ENCODE assay signal across 12 cellular contexts in the genomic region with DNA sequence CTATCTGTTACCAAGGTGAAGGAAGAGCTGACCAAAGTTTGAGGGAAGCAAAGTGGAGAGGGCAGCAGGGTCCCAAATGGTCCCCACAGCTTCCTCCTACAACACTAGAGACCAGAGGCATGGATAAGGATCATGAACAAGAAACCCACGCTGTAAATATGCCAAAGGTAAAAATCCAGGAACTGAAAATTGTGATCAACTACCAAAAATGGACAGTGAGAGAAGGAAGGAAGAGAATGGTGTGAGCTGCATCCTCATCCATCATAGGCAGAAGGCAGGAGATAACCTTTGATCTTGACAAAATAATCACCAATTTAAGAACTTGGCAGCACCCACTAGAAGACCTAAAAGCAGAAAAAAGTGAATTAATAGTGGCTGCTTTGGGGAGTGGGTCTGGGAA.
DNase-seq lines count a peak whose midpoint lies in the region; ATAC-seq and TF ChIP-seq lines count a peak whose summit lies in the region.
"Had no signal": no experiment of that assay in that cellular context is flagged by ENCODE, and none has a peak within 500 bp of the region (broad histone marks: within the 10 kb centered on the region; RNA-seq: fewer than 3 reads in every experiment).

No MANE protein-coding gene starts in this region.

- no peaks in the 10 kb centered on the region for H3K9me3 ChIP-seq in CD4-positive, alpha-beta memory T cell (ENCODE audit: control insufficient read depth in 1 of 2, low read length in 2 of 2)
- H3K9me3 ChIP-seq in KOPT-K1 (ENCODE audit: insufficient read depth, low read length, poor library complexity, severe bottlenecking) (no peaks in the 10 kb centered on the region), osteoblast (ENCODE audit: low read depth, low read length) (no peaks in the 10 kb centered on the region), colonic mucosa (no peaks in the 10 kb centered on the region)

- H3K36me3 Mint-ChIP-seq in CD4-positive, alpha-beta memory T cell = peaks cover 3 to 23% of the 10 kb centered on the region in 2 donors
- H3K36me3 Mint-ChIP-seq in activated naive CD8-positive, alpha-beta T cell treated with anti-CD3 and anti-CD28 coated beads, Interleukin-2, amount 10 ng/mL, durations not matched to agents 7 days and 5 days = peaks cover 6% of the 10 kb centered on the region
- H3K36me3 Mint-ChIP-seq: neural progenitor cell had no signal

- H3K4me1 ChIP-seq in CD4-positive, alpha-beta memory T cell (ENCODE audit: insufficient read depth, low read length) = peaks cover 96% of the 10 kb centered on the region
- H3K4me1 ChIP-seq in osteoblast (ENCODE audit: insufficient read depth, low read length) = peaks cover 23% of the 10 kb centered on the region
- H3K4me1 ChIP-seq in colonic mucosa = peaks cover 35% of the 10 kb centered on the region

- intact Hi-C loops in CD4-positive, alpha-beta memory T cell (cut with micrococcal nuclease) = no loop called here
- intact Hi-C loops in colonic mucosa (cut with DNase I) = no loop called here

- CTCF ChIA-PET in CD4-positive, alpha-beta memory T cell (lab: Charles Lee; ENCODE audit: partially characterized antibody) = interaction anchor here (1.0 to 2.8 kb wide), 5 partner anchors 19 to 85 kb away, joined by 3 to 10 read pairs (median 4); no protein-coding TSS in a partner anchor

- no peak overlapping the region for H2AFZ ChIP-seq in osteoblast (ENCODE audit: low read length)

- peaks cover 58% of the 10 kb centered on the region for H3K79me2 ChIP-seq in osteoblast (ENCODE audit: insufficient read depth, low read length)

- H3K4me3 Mint-ChIP-seq in CD4-positive, alpha-beta memory T cell = peak overlapping the region; percentile 39 to 87 (median 79)
- H3K4me3 Mint-ChIP-seq in activated naive CD8-positive, alpha-beta T cell treated with anti-CD3 and anti-CD28 coated beads, Interleukin-2, amount 10 ng/mL, durations not matched to agents 7 days and 5 days = peak overlapping the region; percentile 56

- H3K27ac Mint-ChIP-seq in CD4-positive, alpha-beta memory T cell = peak overlapping the region; percentile 58 to 96 (median 90)
- peak overlapping the region; percentile 64 for H3K27ac Mint-ChIP-seq in activated naive CD8-positive, alpha-beta T cell treated with anti-CD3 and anti-CD28 coated beads, Interleukin-2, amount 10 ng/mL, durations not matched to agents 7 days and 5 days
- H3K27ac Mint-ChIP-seq: neural progenitor cell had no signal

- no peaks in the 10 kb centered on the region for H3K27me3 Mint-ChIP-seq in CD4-positive, alpha-beta memory T cell
- no peaks in the 10 kb centered on the region for H3K27me3 Mint-ChIP-seq in activated naive CD8-positive, alpha-beta T cell treated with anti-CD3 and anti-CD28 coated beads, Interleukin-2, amount 10 ng/mL, durations not matched to agents 7 days and 5 days

- peak overlapping the region; percentile 48 for H3K4me2 ChIP-seq in osteoblast (ENCODE audit: insufficient read depth, low read length)

- no peaks in the 10 kb centered on the region for H3K36me3 ChIP-seq in CD4-positive, alpha-beta memory T cell (ENCODE audit: insufficient read depth, low read length)
- H3K36me3 ChIP-seq in KOPT-K1 (ENCODE audit: insufficient read depth, low read length) (no peaks in the 10 kb centered on the region), osteoblast (ENCODE audit: insufficient read depth, low read length) (no peaks in the 10 kb centered on the region), colonic mucosa (no peaks in the 10 kb centered on the region)
- H3K36me3 ChIP-seq: neural progenitor cell had no signal

- peaks cover 72 to 93% (median 83%) of the 10 kb centered on the region in 4 donors for H3K4me1 Mint-ChIP-seq in CD4-positive, alpha-beta memory T cell
- H3K4me1 Mint-ChIP-seq in activated naive CD8-positive, alpha-beta T cell treated with anti-CD3 and anti-CD28 coated beads, Interleukin-2, amount 10 ng/mL, durations not matched to agents 7 days and 5 days = peaks cover 64% of the 10 kb centered on the region

- no peak for TF ChIP-seq CTCF in osteoblast (IDR thresholded peaks at IDR 0.05; ENCODE audit: extremely low read depth, low read depth, low read length)
- no peak for TF ChIP-seq CTCF in colonic mucosa (IDR thresholded peaks at IDR 0.05)

- H3K9me3 Mint-ChIP-seq in CD4-positive, alpha-beta memory T cell = peaks cover 0 to 2% (median 0%) of the 10 kb centered on the region in 8 donors
- H3K9me3 Mint-ChIP-seq in activated naive CD8-positive, alpha-beta T cell treated with anti-CD3 and anti-CD28 coated beads, Interleukin-2, amount 10 ng/mL, durations not matched to agents 7 days and 5 days = no peaks in the 10 kb centered on the region
- H3K9me3 Mint-ChIP-seq: neural progenitor cell had no signal

- peaks cover 64% of the 10 kb centered on the region for H4K20me1 ChIP-seq in osteoblast (ENCODE audit: insufficient read depth, low read length)

- H3K27ac ChIP-seq in CD4-positive, alpha-beta memory T cell (ENCODE audit: low read depth, low read length) = peak overlapping the region; percentile 29
- H3K27ac ChIP-seq in KOPT-K1 (ENCODE audit: low read depth, low read length, poor library complexity, severe bottlenecking) (peak overlapping the region; percentile 91), osteoblast (ENCODE audit: low read depth, low read length) (no peak overlapping the region), colonic mucosa (no peak overlapping the region)
- H3K27ac ChIP-seq: neural progenitor cell had no signal

- POLR2A ChIA-PET in CD4-positive, alpha-beta memory T cell (lab: Charles Lee; ENCODE audit: partially characterized antibody) = interaction anchor here (1.0 to 3.7 kb wide), 10 partner anchors 10 to 103 kb away, joined by 3 to 20 read pairs (median 6); no protein-coding TSS in a partner anchor
- POLR2A ChIA-PET in activated naive CD8-positive, alpha-beta T cell treated with anti-CD3 and anti-CD28 coated beads, Interleukin-2, amount 10 ng/mL, durations not matched to agents 7 days and 5 days (lab: Charles Lee) = interaction anchor here (0.5 to 1.0 kb wide), 4 partner anchors 13 to 67 kb away, joined by 3 to 5 read pairs (median 3); no protein-coding TSS in a partner anchor

- H3K27me3 ChIP-seq in CD4-positive, alpha-beta memory T cell (ENCODE audit: insufficient read depth, low read length) = no peaks in the 10 kb centered on the region
- H3K27me3 ChIP-seq in osteoblast (ENCODE audit: insufficient read depth, low read length) (no peaks in the 10 kb centered on the region), colonic mucosa (no peaks in the 10 kb centered on the region)
- H3K27me3 ChIP-seq: neural progenitor cell had no signal

- no peak for ATAC-seq in activated naive CD8-positive, alpha-beta T cell treated with anti-CD3 and anti-CD28 coated beads, Interleukin-2, amount 10 ng/mL, durations not matched to agents 7 days and 5 days (ENCODE audit: low read depth)
- no peak for ATAC-seq in GM18858 (IDR thresholded peaks at IDR 0.05; ENCODE audit: unreplicated experiment)
- no peak for ATAC-seq in HG03097 (IDR thresholded peaks at IDR 0.05; ENCODE audit: low FRiP score, unreplicated experiment)
- ATAC-seq in HG02678 (IDR thresholded peaks at IDR 0.05; ENCODE audit: unreplicated experiment) = no peak

- H3K9ac ChIP-seq in colonic mucosa (ENCODE audit: low read depth in 2 of 2, low read length in 2 of 2) = no peak overlapping the region
- H3K9ac ChIP-seq: neural progenitor cell had no signal

- H3K4me3 ChIP-seq in CD4-positive, alpha-beta memory T cell (ENCODE audit: low read length in 2 of 2) = peak overlapping the region in 1 of 2 donors; percentile 33
- H3K4me3 ChIP-seq in osteoblast (ENCODE audit: insufficient read depth, low read length) (peak overlapping the region; percentile 26), colonic mucosa (no peak overlapping the region)

- no peak for DNase-seq in CD4-positive, alpha-beta memory T cell
- no peak for DNase-seq in activated naive CD8-positive, alpha-beta T cell treated with anti-CD3 and anti-CD28 coated beads, Interleukin-2, amount 10 ng/mL, durations not matched to agents 7 days and 5 days
- DNase-seq in osteoblast (ENCODE audit: insufficient read length, low spot score, missing footprints) (no peak), colonic mucosa (no peak)
- DNase-seq: DND-41, GOT3, NCI-H526 had no signal

Comparison
In these comparisons a context has a peak if more than half of its experiments do, and no peak if none do; other contexts are left out.
1. H3K27ac ChIP-seq: peak in CD4-positive, alpha-beta memory T cell (single experiment) and KOPT-K1 (single experiment); none in osteoblast (single experiment) and colonic mucosa (single experiment).